Comparison of ENCODE assay signal across 8 cellular contexts in the genomic region with DNA sequence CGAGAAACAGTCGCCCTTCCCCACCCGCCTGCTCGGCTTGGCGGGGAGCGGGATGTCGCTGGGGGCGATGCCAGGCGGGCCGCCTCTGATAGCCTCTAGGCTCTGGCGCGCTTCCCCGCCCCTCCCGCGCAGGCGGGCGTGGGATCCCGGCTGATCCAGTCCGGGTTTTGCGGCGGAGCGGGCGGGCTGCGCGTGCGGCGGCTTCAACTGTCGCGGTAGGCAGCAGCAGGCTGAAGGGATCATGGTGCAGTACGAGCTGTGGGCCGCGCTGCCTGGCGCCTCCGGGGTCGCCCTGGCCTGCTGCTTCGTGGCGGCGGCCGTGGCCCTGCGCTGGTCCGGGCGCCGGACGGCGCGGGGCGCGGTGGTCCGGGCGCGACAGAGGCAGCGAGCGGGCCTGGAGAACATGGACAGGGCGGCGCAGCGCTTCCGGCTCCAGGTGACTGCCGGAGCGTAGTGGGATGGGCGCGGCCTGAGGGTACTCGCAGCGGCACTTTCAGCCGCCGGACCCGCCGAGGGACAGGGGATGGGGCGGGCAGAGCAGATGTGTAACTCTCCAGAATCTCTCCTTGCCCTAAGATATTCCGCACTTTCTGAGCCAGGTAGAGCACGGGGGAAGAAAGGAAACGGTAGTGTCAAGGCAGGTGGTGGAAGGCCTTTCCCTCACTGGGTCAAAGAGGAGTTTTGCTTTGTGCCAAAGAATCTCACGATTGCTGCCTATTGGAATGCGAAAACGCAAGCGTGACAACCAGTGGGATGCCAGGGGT. TPM values are rescaled to one million over a fixed set of nuclear protein-coding genes. Genes with fewer than 3 reads are reported as not detected.
A peak's percentile ranks its signal among the peaks of the same experiment; 100 is the strongest.
DNase-seq lines count a peak whose midpoint lies in the region; ATAC-seq and TF ChIP-seq lines count a peak whose summit lies in the region.

A gene (plus strand): TSS at position 210 of the 764 bp plus-strand sequence. CDS start 32 bp downstream, at position 242.

- no peaks in the 10 kb centered on the region for H3F3A ChIP-seq in OCI-LY1 (ENCODE audit: insufficient read depth, low read length)

- H3K9me3 ChIP-seq in OCI-LY1 (ENCODE audit: low read length) = peaks cover 3% of the 10 kb centered on the region; the same call in 1 of the 2 replicates

- no peak for TF ChIP-seq CTCF in GM12864 (IDR thresholded peaks at IDR 0.05; ENCODE audit: low read depth, low read length, missing control alignments)
- no peak for TF ChIP-seq CTCF in OCI-LY1 (IDR thresholded peaks at IDR 0.05; ENCODE audit: low read length)
- TF ChIP-seq CTCF in progenitor cell of endocrine pancreas (IDR thresholded peaks at IDR 0.05; ENCODE audit: unreplicated experiment) = no peak

- peak within 1 kb of the TSS; percentile 87 for H3K27ac Mint-ChIP-seq in progenitor cell of endocrine pancreas

- H3K4me3 ChIP-seq in GM12864 (ENCODE audit: low read depth, low read length) (peak within 1 kb of the TSS; percentile 18), OCI-LY1 (ENCODE audit: low read depth, low read length, poor library complexity, severe bottlenecking) (peak within 1 kb of the TSS; percentile 56)

- no peaks in the 10 kb centered on the region for H3K27me3 ChIP-seq in OCI-LY1 (ENCODE audit: insufficient read depth, low read length)

- no peaks in the 10 kb centered on the region for H3K9me2 ChIP-seq in OCI-LY1 (ENCODE audit: low read depth, low read length)

- H3K4me1 Mint-ChIP-seq in progenitor cell of endocrine pancreas (ENCODE audit: low read depth) = peaks cover 27% of the 10 kb centered on the region

- peaks cover 7% of the 10 kb centered on the region; the same call in 1 of the 2 replicates for H3K36me3 ChIP-seq in OCI-LY1 (ENCODE audit: insufficient read depth, low read length)

- peak within 1 kb of the TSS; percentile 58 for H3K4me2 ChIP-seq in OCI-LY1 (ENCODE audit: low read length)

- DNase-seq in GM12864 (ENCODE audit: low read depth) = no peak
- DNase-seq in astrocyte of the hippocampus (ENCODE audit: low read depth, low spot score) = peak; percentile 69
- peak; percentile 55 to 81 for DNase-seq in hippocampal formation (lab: John Stamatoyannopoulos, UW)
- DNase-seq in progenitor cell of endocrine pancreas (ENCODE audit: low spot score, unreplicated experiment) = peak; percentile 58

- H3K9me3 Mint-ChIP-seq in progenitor cell of endocrine pancreas (ENCODE audit: low read depth) = peaks cover 12% of the 10 kb centered on the region

- H3K9ac ChIP-seq in OCI-LY1 (ENCODE audit: low read length) = peak within 1 kb of the TSS; percentile 50; the same call in 1 of the 2 replicates

- H3K4me3 Mint-ChIP-seq in progenitor cell of endocrine pancreas (ENCODE audit: low read depth) = peak within 1 kb of the TSS; percentile 83

- H3K27me3 Mint-ChIP-seq in progenitor cell of endocrine pancreas = peaks cover 35% of the 10 kb centered on the region

- no peaks in the 10 kb centered on the region for H3K4me1 ChIP-seq in OCI-LY1 (ENCODE audit: insufficient read depth, low read length, severe bottlenecking)

- no peak within 1 kb of the TSS for H2AFZ ChIP-seq in OCI-LY1 (ENCODE audit: low read length)

- H3K79me2 ChIP-seq in OCI-LY1 (ENCODE audit: insufficient read depth, low read length) = no peaks in the 10 kb centered on the region

- H4K20me1 ChIP-seq in OCI-LY1 (ENCODE audit: insufficient read depth, low read length) = no peaks in the 10 kb centered on the region

- ATAC-seq in GM21528 (IDR thresholded peaks at IDR 0.05; ENCODE audit: low FRiP score, unreplicated experiment) = no peak
- no peak for ATAC-seq in HG02798 (IDR thresholded peaks at IDR 0.05; ENCODE audit: poor library complexity, unreplicated experiment)
- ATAC-seq in HG03442 (IDR thresholded peaks at IDR 0.05; ENCODE audit: unreplicated experiment) = no peak

- H3K36me3 Mint-ChIP-seq in progenitor cell of endocrine pancreas (ENCODE audit: insufficient read depth) = peaks cover 3% of the 10 kb centered on the region

- no peak within 1 kb of the TSS for H3K27ac ChIP-seq in OCI-LY1 (ENCODE audit: low read depth, low read length, poor library complexity, severe bottlenecking)

RNA-seq across cellular contexts. Expression of the gene that starts here (rescaled TPM):
- 36.6 and 38.6 TPM in 2 replicates for total RNA-seq in progenitor cell of endocrine pancreas
